In the genomic region with DNA sequence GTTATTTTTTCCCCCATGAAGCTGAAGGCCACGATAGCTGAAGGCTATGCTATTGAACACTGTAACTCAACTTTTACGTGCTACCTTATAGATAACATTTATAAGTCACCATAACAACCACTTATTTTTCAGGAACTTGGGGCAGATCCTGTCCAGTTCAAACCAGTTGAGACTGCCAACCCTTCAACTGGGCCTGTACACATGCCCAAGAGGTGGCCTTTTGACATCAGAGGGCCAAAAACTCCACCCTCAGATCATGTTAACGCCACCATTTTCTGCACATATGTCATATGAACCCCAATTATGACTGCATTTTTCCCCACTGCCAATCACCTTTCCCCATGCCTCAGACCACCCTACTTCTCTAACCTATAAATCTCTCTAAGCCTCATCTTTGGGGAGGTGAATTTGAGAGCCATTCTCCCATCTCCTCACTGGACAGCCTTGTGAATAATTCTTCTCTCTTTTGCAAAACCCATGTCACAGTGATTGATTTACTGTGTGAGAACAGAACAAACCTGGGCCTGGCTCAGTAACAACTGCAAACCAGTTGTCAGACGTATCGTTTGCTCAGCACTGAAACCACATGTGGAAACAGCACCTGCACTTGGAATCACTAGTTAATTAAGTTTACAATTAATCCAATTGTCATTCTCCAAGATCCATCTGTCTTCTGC, we compare ENCODE assay signal across 22 cellular contexts. TPM values are rescaled to one million over a fixed set of nuclear protein-coding genes. Genes with fewer than 3 reads are reported as not detected.
DNase-seq lines count a peak whose midpoint lies in the region; ATAC-seq and TF ChIP-seq lines count a peak whose summit lies in the region.
"Had no signal": no experiment of that assay in that cellular context is flagged by ENCODE, and none has a peak within 500 bp of the region (broad histone marks: within the 10 kb centered on the region; RNA-seq: fewer than 3 reads in every experiment).

No MANE protein-coding gene starts in this region.

- no peaks in the 10 kb centered on the region for H3K27me3 ChIP-seq in sigmoid colon

- no peaks in the 10 kb centered on the region for H3K9me3 ChIP-seq in sigmoid colon

- no peaks in the 10 kb centered on the region for H3K36me3 Mint-ChIP-seq in natural killer cell
- peaks cover 5% of the 10 kb centered on the region for H3K36me3 Mint-ChIP-seq in natural killer cell treated with Interleukin-12 subunit alpha and Interleukin-12 subunit beta and Interleukin-15 and Interleukin-18, amount 100 ng/mL, for 72 hours

- intact Hi-C loops in natural killer cell (cut with micrococcal nuclease) = no loop called here
- intact Hi-C loops in sigmoid colon (cut with DNase I) = loop anchor here (5.0 kb wide), 1 partner anchor 98 kb away; a partner anchor contains a TSS

- H3K27me3 Mint-ChIP-seq in natural killer cell (ENCODE audit: low read depth in 2 of 2) = no peaks in the 10 kb centered on the region
- no peaks in the 10 kb centered on the region for H3K27me3 Mint-ChIP-seq in natural killer cell treated with Interleukin-12 subunit alpha and Interleukin-12 subunit beta and Interleukin-15 and Interleukin-18, amount 100 ng/mL, for 72 hours

- WGBS in sigmoid colon, 2 donors = 86 to 87% methylated on average over 5 of the region's 5 CpGs

- H3K4me1 ChIP-seq in sigmoid colon = peaks cover 0 to 11% (median 11%) of the 10 kb centered on the region in 4 donors
- H3K4me1 ChIP-seq: A549 had no signal

- H3K9me3 Mint-ChIP-seq in natural killer cell = no peaks in the 10 kb centered on the region
- no peaks in the 10 kb centered on the region for H3K9me3 Mint-ChIP-seq in natural killer cell treated with Interleukin-12 subunit alpha and Interleukin-12 subunit beta and Interleukin-15 and Interleukin-18, amount 100 ng/mL, for 72 hours

- TF ChIP-seq CTCF in natural killer cell (IDR thresholded peaks at IDR 0.05) (no peak), sigmoid colon (IDR thresholded peaks at IDR 0.05) (no peak)

- peak overlapping the region; percentile 2 to 57 for H3K27ac Mint-ChIP-seq in natural killer cell
- peak overlapping the region in 1 of 2 donors; percentile 12 for H3K27ac Mint-ChIP-seq in natural killer cell treated with Interleukin-12 subunit alpha and Interleukin-12 subunit beta and Interleukin-15 and Interleukin-18, amount 100 ng/mL, for 72 hours

- H3K36me3 ChIP-seq in sigmoid colon = no peaks in the 10 kb centered on the region

- no peak for TF ChIP-seq EP300 in sigmoid colon (IDR thresholded peaks at IDR 0.05)

- DNase-seq in natural killer cell (no peak), NCI-H82 treated with DMSO at 0.1 percent for 48 hours (lab: John Stamatoyannopoulos, UW; ENCODE audit: unreplicated experiment) (peak; percentile 60), sigmoid colon (peak; percentile 21), NCI-H1694 (lab: John Stamatoyannopoulos, UW) (no peak)
- no peak for DNase-seq in natural killer cell treated with Interleukin-12 subunit alpha and Interleukin-12 subunit beta and Interleukin-15 and Interleukin-18, amount 100 ng/mL, for 72 hours (ENCODE audit: low spot score)
- DNase-seq in Jurkat, Clone E6-1 (ENCODE audit: low read depth, low spot score) = peak; percentile 31
- DNase-seq: AML-193, C1 segment of cervical spinal cord, DMS153, IMR-90, Kasumi-1, NCI-H187, NCI-H2171 treated with DMSO at 0.1 percent for 48 hours, NCI-H345, NCI-H774, RPMI8226, SHP77, T-helper 2 cell had no signal

- no peak overlapping the region for H3K4me3 Mint-ChIP-seq in natural killer cell
- H3K4me3 Mint-ChIP-seq in natural killer cell treated with Interleukin-12 subunit alpha and Interleukin-12 subunit beta and Interleukin-15 and Interleukin-18, amount 100 ng/mL, for 72 hours = no peak overlapping the region

- ATAC-seq in natural killer cell (no peak), HG03439 (IDR thresholded peaks at IDR 0.05; ENCODE audit: unreplicated experiment) (no peak), HG02884 (IDR thresholded peaks at IDR 0.05; ENCODE audit: unreplicated experiment) (no peak)
- no peak for ATAC-seq in natural killer cell treated with Interleukin-12 subunit alpha and Interleukin-12 subunit beta and Interleukin-15 and Interleukin-18, amount 100 ng/mL, for 72 hours
- ATAC-seq: A549 had no signal

- no peak for TF ChIP-seq POLR2A in sigmoid colon (IDR thresholded peaks at IDR 0.05)

- H3K27ac ChIP-seq in sigmoid colon = no peak overlapping the region
- H3K27ac ChIP-seq: A549, SK-N-MC had no signal

- peaks cover 8 to 10% of the 10 kb centered on the region in 2 donors for H3K4me1 Mint-ChIP-seq in natural killer cell
- peaks cover 6 to 14% of the 10 kb centered on the region in 2 donors for H3K4me1 Mint-ChIP-seq in natural killer cell treated with Interleukin-12 subunit alpha and Interleukin-12 subunit beta and Interleukin-15 and Interleukin-18, amount 100 ng/mL, for 72 hours (ENCODE audit: low read depth in 2 of 2)

- H3K4me3 ChIP-seq in Jurkat, Clone E6-1 (ENCODE audit: low read length) = no peak overlapping the region
- H3K4me3 ChIP-seq in sigmoid colon = no peak overlapping the region
- H3K4me3 ChIP-seq: A549, SK-N-MC had no signal

RNA-seq across cellular contexts. Expression of a gene that starts 42.5 kb away (rescaled TPM):
- total RNA-seq in natural killer cell (10 to 100 TPM; 15.5 to 24.4 (median 17.4) TPM), sigmoid colon (10 to 100 TPM in 2 of 4 donors, 1 to 10 TPM in 2; 7.1 to 13.3 (median 10.6) TPM)
- 10 to 100 TPM; 25.2 to 33.3 TPM for total RNA-seq in natural killer cell treated with Interleukin-12 subunit alpha and Interleukin-12 subunit beta and Interleukin-15 and Interleukin-18, amount 100 ng/mL, for 72 hours
- 4.1 TPM for polyA plus RNA-seq in Jurkat, Clone E6-1 (2012; ENCODE audit: insufficient read depth, insufficient read length)
- 1 to 10 TPM; 1.2 to 6.5 (median 1.2) TPM for polyA plus RNA-seq in sigmoid colon

Comparison
In these comparisons a context has a peak if more than half of its experiments do, and no peak if none do; other contexts are left out.
1. DNase-seq: peak in Jurkat, Clone E6-1 (single experiment), NCI-H82 treated with DMSO at 0.1 percent for 48 hours (single experiment) and sigmoid colon (single experiment); none in natural killer cell (single experiment), natural killer cell treated with Interleukin-12 subunit alpha and Interleukin-12 subunit beta and Interleukin-15 and Interleukin-18, amount 100 ng/mL, for 72 hours (single experiment) and NCI-H1694 (single experiment).